8 cellular contexts compared by ENCODE assay signal in the genomic region with DNA sequence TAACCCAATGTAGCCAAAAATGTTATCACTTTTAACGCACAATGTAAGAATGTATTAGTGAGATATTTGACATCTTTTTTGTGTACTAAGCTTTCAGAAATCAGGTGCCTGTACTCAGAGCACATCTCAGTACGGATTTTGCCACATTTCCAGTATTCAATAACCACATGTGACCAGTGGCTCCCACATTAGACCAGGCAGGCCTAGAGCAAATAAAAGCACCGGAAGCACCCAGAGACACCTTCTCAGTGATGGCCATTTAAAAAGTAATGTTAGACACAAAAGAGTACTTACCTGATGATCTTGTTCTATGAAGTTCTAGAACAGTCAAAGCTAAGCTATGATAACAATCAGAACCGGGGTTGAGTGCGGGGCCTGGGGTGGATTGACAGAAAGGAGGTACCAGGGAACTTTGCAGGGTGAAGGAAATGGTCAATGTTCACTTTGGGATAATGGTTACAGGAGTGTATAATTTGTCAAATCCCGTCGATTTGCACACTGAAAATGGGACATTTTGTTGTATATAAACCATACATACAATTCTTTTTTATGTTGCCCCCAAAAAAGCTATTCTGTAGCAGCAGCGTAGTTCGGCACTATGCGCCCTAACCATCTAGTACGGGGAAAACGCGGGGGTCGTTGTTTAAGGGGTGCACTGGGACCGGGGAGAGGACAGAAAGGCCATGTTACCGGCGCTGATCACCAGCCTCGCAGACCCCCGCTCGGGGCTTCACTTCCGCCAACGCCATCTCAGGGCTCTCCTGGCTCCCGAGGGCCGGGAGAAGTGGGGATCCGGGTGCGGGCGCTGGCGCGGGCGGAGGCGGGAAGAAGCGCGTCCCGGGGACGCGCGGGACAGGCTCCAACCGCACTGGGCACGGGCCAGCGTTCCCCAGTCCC. TPM values are rescaled to one million over a fixed set of nuclear protein-coding genes. Genes with fewer than 3 reads are reported as not detected.
DNase-seq lines count a peak whose midpoint lies in the region; ATAC-seq and TF ChIP-seq lines count a peak whose summit lies in the region.

No MANE protein-coding gene starts in this region.

- peak overlapping the region in 54 of 59 donors; percentile 7 to 91 (median 74) for H3K27ac ChIP-seq in dorsolateral prefrontal cortex

- peak overlapping the region; percentile 72 for H3K4me3 ChIP-seq in GM08714 (ENCODE audit: low read length)
- peak overlapping the region; percentile 48 to 82 (median 69) for H3K4me3 ChIP-seq in dorsolateral prefrontal cortex
- H3K4me3 ChIP-seq in mucosa of stomach (ENCODE audit: low read length) = peak overlapping the region; percentile 25

- ATAC-seq in GM21423 (IDR thresholded peaks at IDR 0.05; ENCODE audit: unreplicated experiment) (peak; percentile 14), HG02798 (IDR thresholded peaks at IDR 0.05; ENCODE audit: poor library complexity, unreplicated experiment) (no peak)

- H3K27me3 ChIP-seq in dorsolateral prefrontal cortex = peaks cover 0 to 87% (median 29%) of the 10 kb centered on the region in 45 donors
- H3K27me3 ChIP-seq in mucosa of stomach (ENCODE audit: control insufficient read depth, insufficient read depth, low read length) = no peaks in the 10 kb centered on the region

- no peaks in the 10 kb centered on the region for H3K36me3 ChIP-seq in mucosa of stomach (ENCODE audit: control insufficient read depth, insufficient read depth, low read length)

- H3K9me3 ChIP-seq in mucosa of stomach (ENCODE audit: control insufficient read depth, low read length) = no peaks in the 10 kb centered on the region

- H3K9ac ChIP-seq in mucosa of stomach (ENCODE audit: low read length) = peak overlapping the region; percentile 76

- no peak for TF ChIP-seq CTCF in dorsolateral prefrontal cortex (IDR thresholded peaks at IDR 0.05 in 54 of 56, conservative IDR thresholded peaks at IDR 0.05 in 2 of 56; ENCODE audit: low read depth in 1 of 56, partially characterized antibody in 56 of 56)

- no peaks in the 10 kb centered on the region for H3K4me1 ChIP-seq in mucosa of stomach (ENCODE audit: control insufficient read depth, insufficient read depth, low read length)

- intact Hi-C loops in dorsolateral prefrontal cortex (cut with DNase I) = no loop called here

- DNase-seq in NCI-H2227 treated with DMSO at 0.1 percent for 48 hours (lab: John Stamatoyannopoulos, UW) = peak; percentile 23
- DNase-seq in dorsolateral prefrontal cortex = peak in 1 of 10 donors; percentile 10
- no peak for DNase-seq in NCI-H187 treated with DMSO at 0.1 percent for 48 hours (lab: John Stamatoyannopoulos, UW)
- DNase-seq in NCI-H1417 treated with DMSO at 0.1 percent for 48 hours (lab: John Stamatoyannopoulos, UW) = no peak

RNA-seq across cellular contexts. Expression of a gene that starts 1.0 kb away (rescaled TPM):
- 10 to 100 TPM in 71 of 120 experiments, 1 to 10 TPM in 49; 6.7 to 16.4 (median 10.4) TPM for total RNA-seq in dorsolateral prefrontal cortex

RNA-seq across cellular contexts. Expression of a gene that starts 7.9 kb away (rescaled TPM):
- total RNA-seq in dorsolateral prefrontal cortex = 10 to 100 TPM; 13.0 to 30.2 (median 19.5) TPM
